In the genomic region with DNA sequence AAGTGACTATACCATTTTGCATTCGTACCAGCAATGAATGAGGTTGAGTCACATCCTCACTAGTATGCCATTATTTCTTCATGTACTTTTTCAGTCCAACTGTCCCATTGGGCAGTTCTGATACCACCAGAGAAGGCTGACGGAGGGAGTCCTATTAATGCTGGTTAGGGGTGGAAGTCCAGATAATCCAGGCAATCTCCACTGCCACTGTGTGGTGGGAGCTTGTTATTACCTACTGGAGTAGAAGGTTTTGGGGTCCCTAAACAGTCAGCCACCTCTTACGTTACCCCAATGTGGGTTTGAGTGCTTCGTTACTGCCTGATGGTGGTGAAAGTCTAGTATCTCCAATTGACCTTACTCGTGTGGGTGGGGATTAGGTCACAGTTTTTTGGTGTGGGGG, we compare ENCODE assay signal across 13 cellular contexts.
DNase-seq lines count a peak whose midpoint lies in the region; ATAC-seq, FAIRE-seq and TF ChIP-seq lines count a peak whose summit lies in the region.
"Had no signal": no experiment of that assay in that cellular context is flagged by ENCODE, and none has a peak within 500 bp of the region (broad histone marks: within the 10 kb centered on the region; RNA-seq: fewer than 3 reads in every experiment).

No MANE protein-coding gene starts in this region.

- intact Hi-C loops in HCT116 (cut with micrococcal nuclease), result loop anchor here (5.0 kb wide), 2 partner anchors 208 to 268 kb away; a partner anchor contains a TSS

- H3K27ac ChIP-seq in HCT116 (ENCODE audit: low read depth, low read length) (no peak overlapping the region), astrocyte (ENCODE audit: low read depth, low read length) (no peak overlapping the region)
- H3K27ac ChIP-seq in CD8-positive, alpha-beta memory T cell (ENCODE audit: low read depth, low read length), result no peak overlapping the region

- no peak for DNase-seq in D721Med (ENCODE audit: insufficient read length, low spot score)
- no peak for DNase-seq in HCT116 (ENCODE audit: low read depth, low spot score)
- DNase-seq in astrocyte (ENCODE audit: low read depth), result no peak
- peak; percentile 3 for DNase-seq in myocyte (ENCODE audit: low read depth)
- no peak for DNase-seq in CD8-positive, alpha-beta memory T cell
- no peak for DNase-seq in frontal cortex (ENCODE audit: low spot score in 2 of 2)
- no peak for DNase-seq in putamen (ENCODE audit: low spot score)
- DNase-seq: activated CD4-positive, alpha-beta T cell treated with anti-CD3 and anti-CD28 coated beads, Interleukin-2, amount 50 U/mL, for 48 hours; foreskin fibroblast; left ventricle myocardium superior; stimulated activated naive CD8-positive, alpha-beta T cell treated with anti-CD3 and anti-CD28 coated beads, Interleukin-15, Interleukin-2, amounts not matched to agents 100 U/mL and 50 U/mL, for 24 hours; T-helper 17 cell had no signal

- peak; percentile 47; the same call in 1 of the 2 replicates for TF ChIP-seq RAD21 in HCT116 (IDR thresholded peaks at IDR 0.05; ENCODE audit: low read depth)

- RAD21 ChIA-PET in HCT116 (lab: Charles Lee; ENCODE audit: low non-redundant PET in 1 of 2, low total read pairs in 2 of 2, uncharacterized antibody in 2 of 2, unreplicated experiment in 2 of 2), result no interaction called here

- H3K79me2 ChIP-seq in HCT116 (ENCODE audit: insufficient read depth, low read length) (no peaks in the 10 kb centered on the region), astrocyte (ENCODE audit: insufficient read depth, low read length) (no peaks in the 10 kb centered on the region)

- H3K4me2 ChIP-seq in HCT116 (ENCODE audit: low read length), result no peak overlapping the region
- H3K4me2 ChIP-seq in astrocyte (ENCODE audit: low read length), result no peak overlapping the region

- H3K9me2 ChIP-seq in HCT116 (ENCODE audit: insufficient read depth), result no peaks in the 10 kb centered on the region

- TF ChIP-seq CTCF in D721Med (IDR thresholded peaks at IDR 0.05; ENCODE audit: insufficient read depth, missing control alignments), result peak; percentile 15
- peak in 2 of 3 experiments; percentile 28 to 46; a peak in 2 of 6 replicates for TF ChIP-seq CTCF in HCT116 (IDR thresholded peaks at IDR 0.05 in 2 of 3, conservative IDR thresholded peaks at IDR 0.05 in 1 of 3; ENCODE audit: borderline replicate concordance in 1 of 3, insufficient read depth in 1 of 3, low read depth in 2 of 3, low read length in 2 of 3)
- TF ChIP-seq CTCF in astrocyte (IDR thresholded peaks at IDR 0.05; ENCODE audit: insufficient read depth, low read depth, low read length), result peak; percentile 4

- BruUV-seq in HCT116 (replicated peaks; lab: Mats Ljungman, UMichigan), result no TSS peak

- H3K27me3 ChIP-seq in HCT116 (ENCODE audit: insufficient read depth, low read length) (no peaks in the 10 kb centered on the region), astrocyte (ENCODE audit: insufficient read depth, low read length) (no peaks in the 10 kb centered on the region)
- no peaks in the 10 kb centered on the region for H3K27me3 ChIP-seq in CD8-positive, alpha-beta memory T cell (ENCODE audit: insufficient read depth, low read length, poor library complexity, severe bottlenecking)

- H3K36me3 ChIP-seq in HCT116 (ENCODE audit: control insufficient read depth in 1 of 2, insufficient read depth in 2 of 2, low read length in 2 of 2) (no peaks in the 10 kb centered on the region), astrocyte (ENCODE audit: insufficient read depth, low read length) (no peaks in the 10 kb centered on the region)
- no peaks in the 10 kb centered on the region for H3K36me3 ChIP-seq in CD8-positive, alpha-beta memory T cell (ENCODE audit: insufficient read depth, low read length)

- TF ChIP-seq POLR2A in HCT116 (IDR thresholded peaks at IDR 0.05; ENCODE audit: borderline replicate concordance, extremely low read depth, insufficient read depth, insufficient read length), result no peak

- H3K4me3 ChIP-seq in HCT116 (replicated peaks in 1 of 2; ENCODE audit: low read depth in 1 of 2, low read length in 2 of 2) (no peak overlapping the region), astrocyte (ENCODE audit: insufficient read depth, low read depth, low read length) (no peak overlapping the region)
- no peak overlapping the region for H3K4me3 ChIP-seq in CD8-positive, alpha-beta memory T cell (ENCODE audit: low read length)

- CTCF ChIA-PET in HCT116 (lab: Charles Lee), result no interaction called here
- CTCF ChIA-PET in CD8-positive, alpha-beta memory T cell (lab: Charles Lee), result no interaction called here

- H3K4me1 ChIP-seq in HCT116 (ENCODE audit: control insufficient read depth in 1 of 2, insufficient read depth in 2 of 2, low read length in 2 of 2), result no peaks in the 10 kb centered on the region
- H3K4me1 ChIP-seq in astrocyte (ENCODE audit: insufficient read depth, low read length), result no peaks in the 10 kb centered on the region
- H3K4me1 ChIP-seq in CD8-positive, alpha-beta memory T cell (ENCODE audit: insufficient read depth, low read length), result no peaks in the 10 kb centered on the region

- H3K9ac ChIP-seq in HCT116 (ENCODE audit: low read length) (no peak overlapping the region), astrocyte (ENCODE audit: low read length) (no peak overlapping the region)

- H3K9me3 ChIP-seq in HCT116 (ENCODE audit: control insufficient read depth in 1 of 2, insufficient read depth in 1 of 2, low read depth in 1 of 2, low read length in 2 of 2) (no peaks in the 10 kb centered on the region), astrocyte (ENCODE audit: insufficient read depth, low read depth, low read length) (no peaks in the 10 kb centered on the region)
- H3K9me3 ChIP-seq in CD8-positive, alpha-beta memory T cell (ENCODE audit: low read length), result no peaks in the 10 kb centered on the region

- no peaks in the 10 kb centered on the region for H3K27me3 Mint-ChIP-seq in astrocyte (ENCODE audit: low read depth, unreplicated experiment)
- H3K27me3 Mint-ChIP-seq in CD8-positive, alpha-beta memory T cell, result peaks cover 8 to 10% of the 10 kb centered on the region in 2 donors

- H2AFZ ChIP-seq in HCT116 (ENCODE audit: low read depth, low read length, poor library complexity, severe bottlenecking) (no peak overlapping the region), astrocyte (ENCODE audit: low read depth, low read length) (no peak overlapping the region)

- peaks cover 4% of the 10 kb centered on the region for H3K9me3 Mint-ChIP-seq in astrocyte (ENCODE audit: unreplicated experiment)
- peaks cover 2 to 10% (median 5%) of the 10 kb centered on the region in 5 donors for H3K9me3 Mint-ChIP-seq in CD8-positive, alpha-beta memory T cell
- H3K9me3 Mint-ChIP-seq: activated naive CD4-positive, alpha-beta T cell treated with anti-CD3 and anti-CD28 coated beads, Interleukin-2, amount 50 U/mL, for 72 hours had no signal

- H4K20me1 ChIP-seq in HCT116 (ENCODE audit: insufficient read depth) (no peaks in the 10 kb centered on the region), astrocyte (ENCODE audit: insufficient read depth, low read length) (no peaks in the 10 kb centered on the region)

- H3K36me3 Mint-ChIP-seq in astrocyte (ENCODE audit: low read depth, unreplicated experiment), result no peaks in the 10 kb centered on the region
- H3K36me3 Mint-ChIP-seq in CD8-positive, alpha-beta memory T cell, result no peaks in the 10 kb centered on the region
- H3K36me3 Mint-ChIP-seq: activated naive CD4-positive, alpha-beta T cell treated with anti-CD3 and anti-CD28 coated beads, Interleukin-2, amount 50 U/mL, for 72 hours had no signal

- H3K4me1 Mint-ChIP-seq in astrocyte (ENCODE audit: low read depth, unreplicated experiment), result no peaks in the 10 kb centered on the region
- no peaks in the 10 kb centered on the region for H3K4me1 Mint-ChIP-seq in CD8-positive, alpha-beta memory T cell
- H3K4me1 Mint-ChIP-seq: T-helper 17 cell had no signal

- POLR2A ChIA-PET in HCT116 (lab: Charles Lee), result no interaction called here
- POLR2A ChIA-PET in CD8-positive, alpha-beta memory T cell (lab: Charles Lee), result no interaction called here

- no peak for FAIRE-seq in D721Med (lab: Jason Lieb, UNC)
- no peak for FAIRE-seq in astrocyte (lab: Jason Lieb, UNC)
- no peak for FAIRE-seq in frontal cortex (lab: Jason Lieb, UNC)

- no peak; the same call in 1 of the 2 replicates for ATAC-seq in HCT116
- ATAC-seq: activated naive CD4-positive, alpha-beta T cell treated with anti-CD3 and anti-CD28 coated beads, Interleukin-2, amount 50 U/mL, for 72 hours; left ventricle myocardium superior; stimulated activated naive CD8-positive, alpha-beta T cell treated with anti-CD3 and anti-CD28 coated beads, Interleukin-15, Interleukin-2, amounts not matched to agents 100 U/mL and 50 U/mL, for 24 hours; T-helper 17 cell had no signal

- H3K4me3 Mint-ChIP-seq in astrocyte (ENCODE audit: unreplicated experiment), result no peak overlapping the region
- no peak overlapping the region for H3K4me3 Mint-ChIP-seq in CD8-positive, alpha-beta memory T cell
- H3K4me3 Mint-ChIP-seq: T-helper 17 cell had no signal

- no peak overlapping the region for H3K27ac Mint-ChIP-seq in astrocyte (ENCODE audit: unreplicated experiment)
- H3K27ac Mint-ChIP-seq in CD8-positive, alpha-beta memory T cell, result no peak overlapping the region
- H3K27ac Mint-ChIP-seq: activated naive CD4-positive, alpha-beta T cell treated with anti-CD3 and anti-CD28 coated beads, Interleukin-2, amount 50 U/mL, for 72 hours; T-helper 17 cell had no signal

TF ChIP-seq in HCT116, 20 proteins besides CTCF, POLR2A, EP300 and RAD21:
- no peak for TF ChIP-seq SP1 (IDR thresholded peaks at IDR 0.05; ENCODE audit: low read depth)
- TF ChIP-seq, protein P1, sequence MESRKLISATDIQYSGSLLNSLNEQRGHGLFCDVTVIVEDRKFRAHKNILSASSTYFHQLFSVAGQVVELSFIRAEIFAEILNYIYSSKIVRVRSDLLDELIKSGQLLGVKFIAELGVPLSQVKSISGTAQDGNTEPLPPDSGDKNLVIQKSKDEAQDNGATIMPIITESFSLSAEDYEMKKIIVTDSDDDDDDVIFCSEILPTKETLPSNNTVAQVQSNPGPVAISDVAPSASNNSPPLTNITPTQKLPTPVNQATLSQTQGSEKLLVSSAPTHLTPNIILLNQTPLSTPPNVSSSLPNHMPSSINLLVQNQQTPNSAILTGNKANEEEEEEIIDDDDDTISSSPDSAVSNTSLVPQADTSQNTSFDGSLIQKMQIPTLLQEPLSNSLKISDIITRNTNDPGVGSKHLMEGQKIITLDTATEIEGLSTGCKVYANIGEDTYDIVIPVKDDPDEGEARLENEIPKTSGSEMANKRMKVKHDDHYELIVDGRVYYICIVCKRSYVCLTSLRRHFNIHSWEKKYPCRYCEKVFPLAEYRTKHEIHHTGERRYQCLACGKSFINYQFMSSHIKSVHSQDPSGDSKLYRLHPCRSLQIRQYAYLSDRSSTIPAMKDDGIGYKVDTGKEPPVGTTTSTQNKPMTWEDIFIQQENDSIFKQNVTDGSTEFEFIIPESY (IDR thresholded peaks at IDR 0.05; ENCODE audit: extremely low read depth, insufficient replicate concordance, low read length), result no peak
- no peak for TF ChIP-seq EZH2 (IDR thresholded peaks at IDR 0.05)
- no peak for TF ChIP-seq SRF (IDR thresholded peaks at IDR 0.05; ENCODE audit: low read depth)
